7 cellular contexts compared by ENCODE assay signal in the genomic region with DNA sequence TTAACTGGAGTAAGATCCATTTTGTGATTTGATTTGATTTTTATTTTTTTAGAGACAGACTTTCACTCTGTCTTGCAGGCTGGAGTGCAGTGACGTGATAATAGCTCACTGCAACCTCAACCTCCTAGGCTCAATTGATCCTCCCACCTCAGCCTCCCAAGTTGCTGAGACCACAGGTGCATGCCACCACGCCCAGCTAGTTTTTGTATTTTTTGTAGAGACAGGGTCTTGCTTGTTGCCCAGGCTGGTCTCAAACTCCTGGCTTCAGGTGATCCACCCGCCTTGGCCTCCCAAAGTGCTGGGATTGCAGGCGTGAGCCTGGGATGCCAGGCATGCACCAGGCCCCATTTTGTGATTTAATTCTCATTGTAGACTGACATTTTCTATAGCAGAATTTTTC. TPM values are rescaled to one million over a fixed set of nuclear protein-coding genes. Genes with fewer than 3 reads are reported as not detected.
DNase-seq lines count a peak whose midpoint lies in the region; ATAC-seq, FAIRE-seq and TF ChIP-seq lines count a peak whose summit lies in the region.
"Not testable (repeated sequence)": the region's sequence is repeated elsewhere in the genome, so short reads cannot be mapped to it uniquely, and the experiment has no call there.

No MANE protein-coding gene starts in this region.

- not testable (repeated sequence) for H3K9me3 Mint-ChIP-seq in activated T-cell treated with anti-CD3 and anti-CD28 coated beads, Interleukin-2, amount 50 U/mL, for 4 hours

- not testable (repeated sequence) for H4K20me1 ChIP-seq in OCI-LY7 (ENCODE audit: insufficient read depth, low read length); keratinocyte (ENCODE audit: control insufficient read depth, extremely low read depth, insufficient read depth, low read length)

- TF ChIP-seq CTCF in OCI-LY7 (conservative IDR thresholded peaks at IDR 0.05; ENCODE audit: low read length); keratinocyte (optimal IDR thresholded peaks at IDR 0.05 in 1 of 3, IDR thresholded peaks at IDR 0.05 in 1 of 3, conservative IDR thresholded peaks at IDR 0.05 in 1 of 3; ENCODE audit: extremely low read depth in 1 of 3, insufficient read depth in 2 of 3, low read length in 3 of 3): not testable (repeated sequence)

- not testable (repeated sequence) for DNase-seq in OCI-LY7 (ENCODE audit: low spot score); activated T-cell treated with anti-CD3 and anti-CD28 coated beads, Interleukin-2, amount 50 U/mL, for 4 hours; keratinocyte (ENCODE audit: low read depth, low spot score)

- H3K27ac ChIP-seq in OCI-LY7 (ENCODE audit: low read depth, low read length, poor library complexity, severe bottlenecking) (peak overlapping the region; percentile 75), keratinocyte (ENCODE audit: control insufficient read depth, insufficient read depth, low read length) (peak overlapping the region; percentile 10)

- not testable (repeated sequence) for H3K27me3 Mint-ChIP-seq in activated T-cell treated with anti-CD3 and anti-CD28 coated beads, Interleukin-2, amount 50 U/mL, for 4 hours (ENCODE audit: low read depth)

- not testable (repeated sequence) for FAIRE-seq in keratinocyte (lab: Jason Lieb, UNC)

- BruUV-seq in OCI-LY7 (replicated peaks; lab: Mats Ljungman, UMichigan), result not testable (repeated sequence)

- H3K27me3 ChIP-seq in keratinocyte (ENCODE audit: control insufficient read depth, extremely low read depth, insufficient read depth, low read length), result not testable (repeated sequence)

- H3K9me1 ChIP-seq in keratinocyte (ENCODE audit: control insufficient read depth, extremely low read depth, insufficient read depth, low read length), result not testable (repeated sequence)

- peaks cover 14% of the 10 kb centered on the region for H3K36me3 Mint-ChIP-seq in activated T-cell treated with anti-CD3 and anti-CD28 coated beads, Interleukin-2, amount 50 U/mL, for 4 hours (ENCODE audit: insufficient read depth)

- not testable (repeated sequence) for H3K9ac ChIP-seq in keratinocyte (ENCODE audit: control insufficient read depth, extremely low read depth, insufficient read depth, low read length)

- peaks cover 16% of the 10 kb centered on the region for H3K36me3 ChIP-seq in OCI-LY7 (ENCODE audit: insufficient read depth, low read length)
- H3K36me3 ChIP-seq in keratinocyte (ENCODE audit: control insufficient read depth in 2 of 2, extremely low read depth in 1 of 2, insufficient read depth in 2 of 2, low read length in 2 of 2), result not testable (repeated sequence)

- CTCF ChIA-PET in OCI-LY7 (lab: Charles Lee; ENCODE audit: unreplicated experiment), result interaction anchor here (1.4 kb wide), 2 partner anchors 28 to 31 kb away, joined by 3 to 4 read pairs; no protein-coding TSS in a partner anchor

- H3K9me2 ChIP-seq in OCI-LY7 (ENCODE audit: insufficient read depth, low read length), result not testable (repeated sequence)

- dilution Hi-C loops in keratinocyte (cut with MboI; ENCODE audit: extremely low pct_ligation_motif_present, low sequenced_read_pairs), result not testable (repeated sequence)

- H2AFZ ChIP-seq in OCI-LY7 (ENCODE audit: low read length), result peak overlapping the region; percentile 39; the same call in 1 of the 2 replicates
- not testable (repeated sequence) for H2AFZ ChIP-seq in keratinocyte (ENCODE audit: control insufficient read depth, low read length)

- intact Hi-C loops in OCI-LY7 (cut with micrococcal nuclease; ENCODE audit: unreplicated experiment), result loop anchor here (1.0 to 10.0 kb wide), 5 partner anchors 16 to 1835 kb away; a partner anchor contains a TSS

- not testable (repeated sequence) for H3K9me3 ChIP-seq in OCI-LY7 (ENCODE audit: low read length); keratinocyte (ENCODE audit: control insufficient read depth, low read depth, low read length)

- POLR2A ChIA-PET in OCI-LY7 (lab: Charles Lee), result interaction anchor here (0.9 to 10.0 kb wide), 11 partner anchors 10 to 49 kb away, joined by 3 to 101 read pairs (median 6); no protein-coding TSS in a partner anchor

- peak overlapping the region; percentile 77 for H3K4me2 ChIP-seq in OCI-LY7 (ENCODE audit: low read length)
- H3K4me2 ChIP-seq in keratinocyte (ENCODE audit: control insufficient read depth, extremely low read depth, insufficient read depth, low read depth, low read length), result not testable (repeated sequence)

- H3K79me2 ChIP-seq in OCI-LY7 (ENCODE audit: insufficient read depth, low read depth, low read length), result not testable (repeated sequence)
- peaks cover 39% of the 10 kb centered on the region for H3K79me2 ChIP-seq in keratinocyte (ENCODE audit: control insufficient read depth, insufficient read depth, low read length)

- H3K4me1 Mint-ChIP-seq in activated T-cell treated with anti-CD3 and anti-CD28 coated beads, Interleukin-2, amount 50 U/mL, for 4 hours (ENCODE audit: low read depth), result peaks cover 78% of the 10 kb centered on the region

- peaks cover 79% of the 10 kb centered on the region for H3K4me1 ChIP-seq in OCI-LY7 (ENCODE audit: insufficient read depth, low read length, poor library complexity, severe bottlenecking)
- peaks cover 51% of the 10 kb centered on the region for H3K4me1 ChIP-seq in keratinocyte (ENCODE audit: control insufficient read depth, extremely low read depth, insufficient read depth, low read length)

- H3K4me3 Mint-ChIP-seq in activated T-cell treated with anti-CD3 and anti-CD28 coated beads, Interleukin-2, amount 50 U/mL, for 4 hours, result not testable (repeated sequence)

- H3K4me3 ChIP-seq in OCI-LY7 (ENCODE audit: low read depth, low read length, poor library complexity, severe bottlenecking), result peak overlapping the region; percentile 35
- not testable (repeated sequence) for H3K4me3 ChIP-seq in keratinocyte (ENCODE audit: control insufficient read depth in 2 of 3, extremely low read depth in 1 of 3, insufficient read depth in 2 of 3, low read depth in 1 of 3, low read length in 3 of 3)

- ATAC-seq in GM18870 (IDR thresholded peaks at IDR 0.05; ENCODE audit: unreplicated experiment) (peak; percentile 20), GM21381 (IDR thresholded peaks at IDR 0.05; ENCODE audit: unreplicated experiment) (peak; percentile 16), HG02763 (IDR thresholded peaks at IDR 0.05; ENCODE audit: unreplicated experiment) (peak; percentile 7), HG03159 (IDR thresholded peaks at IDR 0.05; ENCODE audit: unreplicated experiment) (peak; percentile 20)
- peak; percentile 12 to 32 for ATAC-seq in activated T-cell treated with anti-CD3 and anti-CD28 coated beads, Interleukin-2, amount 50 U/mL, for 4 hours

RNA-seq across cellular contexts. Expression of a gene that starts 47.8 kb away (rescaled TPM):
- 13.2 and 16.0 TPM in 2 replicates for total RNA-seq in OCI-LY7 (2014; rRNA removed; shearing (Covaris generic))
- total RNA-seq in OCI-LY7 (2022), result 19.0 TPM in 2 replicates
- 10 to 100 TPM; 19.1 to 23.2 (median 21.3) TPM for total RNA-seq in activated T-cell treated with anti-CD3 and anti-CD28 coated beads, Interleukin-2, amount 50 U/mL, for 4 hours
- polyA plus RNA-seq in keratinocyte, result 27.3 to 51.8 TPM (median 47.2 TPM) in 3 replicates
- polyA plus RNA-seq in keratinocyte (2011; ENCODE audit: low read depth), result 3.7 TPM
- 41.5 and 48.3 TPM in 2 replicates for polyA plus RNA-seq in keratinocyte (2011; cell fraction: cytosol; rRNA removed)
- 32.1 and 49.5 TPM in 2 replicates for polyA plus RNA-seq in keratinocyte (2011; cell fraction: nucleus; rRNA removed)
- 17.9 and 37.6 TPM in 2 replicates for polyA plus RNA-seq in keratinocyte (2012; ENCODE audit: low replicate concordance)
- 21.9 to 61.9 TPM (median 33.9 TPM) in 3 replicates for polyA minus RNA-seq in keratinocyte
- polyA minus RNA-seq in keratinocyte (2011; cell fraction: cytosol; rRNA and poly(A)+ RNA removed), result 51.4 TPM
- polyA minus RNA-seq in keratinocyte (2011; cell fraction: nucleus; rRNA and poly(A)+ RNA removed), result 16.2 and 16.3 TPM in 2 replicates
